ENCODE assay signal across 9 cellular contexts in genomic region chr10:105691811-105692210, GRCh38.
DNase-seq lines count a peak whose midpoint lies in the region; ATAC-seq, FAIRE-seq and TF ChIP-seq lines count a peak whose summit lies in the region.
"Had no signal": no experiment of that assay in that cellular context is flagged by ENCODE, and none has a peak within 500 bp of the region (broad histone marks: within the 10 kb centered on the region; RNA-seq: fewer than 3 reads in every experiment).

No MANE protein-coding gene starts in this region.

- peaks cover 10% of the 10 kb centered on the region in 2 experiments for H3K4me1 Mint-ChIP-seq in H9

- no peak overlapping the region for H3K56ac ChIP-seq in H9 (ENCODE audit: insufficient read length, low read depth, low read length)

- H2BK12ac ChIP-seq in H9 (ENCODE audit: insufficient read length, low read depth, low read length) (no peak overlapping the region), trophoblast cell (ENCODE audit: low read length) (no peak overlapping the region)

- H3K9me3 ChIP-seq in H9 (ENCODE audit: control insufficient read depth, low read depth, low read length) (no peaks in the 10 kb centered on the region), trophoblast cell (ENCODE audit: insufficient read depth, low read depth, low read length) (no peaks in the 10 kb centered on the region)

- no peak for FAIRE-seq in bronchial epithelial cell (lab: Jason Lieb, UNC)

- H3K4ac ChIP-seq in H9 (ENCODE audit: low read depth, low read length), result no peak overlapping the region
- no peak overlapping the region for H3K4ac ChIP-seq in trophoblast cell (ENCODE audit: low read depth, low read length)

- H2BK20ac ChIP-seq in H9 (ENCODE audit: low read depth, low read length, poor library complexity, severe bottlenecking), result no peak overlapping the region

- H3K23ac ChIP-seq in H9 (ENCODE audit: insufficient read length, low read depth, low read length) (no peak overlapping the region), trophoblast cell (ENCODE audit: low read length) (no peak overlapping the region)

- no peak overlapping the region for H4K91ac ChIP-seq in H9 (ENCODE audit: insufficient read length, low read depth, low read length)
- no peak overlapping the region for H4K91ac ChIP-seq in trophoblast cell (ENCODE audit: low read depth, low read length)

- no peak overlapping the region for H3K18ac ChIP-seq in H9 (ENCODE audit: insufficient read length, low read depth, low read length)
- H3K18ac ChIP-seq in trophoblast cell (ENCODE audit: low read length), result no peak overlapping the region

- H3T11ph ChIP-seq in H9 (ENCODE audit: low read length), result no peak overlapping the region

- H3K4me1 ChIP-seq in H9 (ENCODE audit: insufficient read depth, low read length) (peaks cover 3% of the 10 kb centered on the region; the same call in 1 of the 2 replicates), trophoblast cell (ENCODE audit: control insufficient read depth in 1 of 2, insufficient read depth in 2 of 2, low read length in 2 of 2) (no peaks in the 10 kb centered on the region)

- DNase-seq in H9 (no peak), NCI-H1930 (lab: John Stamatoyannopoulos, UW) (peak; percentile 16 to 31), bronchial epithelial cell (ENCODE audit: low read depth) (peak; percentile 59), pons (ENCODE audit: low spot score) (peak; percentile 23), NCI-H510A treated with DMSO at 0.1 percent for 48 hours (lab: John Stamatoyannopoulos, UW) (no peak), trophoblast cell (no peak)
- DNase-seq: stimulated activated CD4-positive, alpha-beta T cell treated with anti-CD3 and anti-CD28 coated beads, Interleukin-2, amount 100 ng/mL, for 48 hours; T-helper 1 cell had no signal

- H3K79me1 ChIP-seq in H9 (ENCODE audit: insufficient read depth, low read depth, low read length, poor library complexity, severe bottlenecking) (no peaks in the 10 kb centered on the region), trophoblast cell (ENCODE audit: low read length) (no peaks in the 10 kb centered on the region)

- H3K27ac ChIP-seq in H9 (ENCODE audit: insufficient read length, low read depth, low read length) (no peak overlapping the region), trophoblast cell (ENCODE audit: low read depth, low read length) (no peak overlapping the region)

- H3K27me3 ChIP-seq in H9 (ENCODE audit: insufficient read depth, low read length) (no peaks in the 10 kb centered on the region), bronchial epithelial cell (ENCODE audit: control insufficient read depth, insufficient read depth, low read length) (no peaks in the 10 kb centered on the region), trophoblast cell (ENCODE audit: insufficient read depth, low read length) (no peaks in the 10 kb centered on the region)

- no peak overlapping the region for H2BK5ac ChIP-seq in H9 (ENCODE audit: insufficient read length, low read length)
- no peak overlapping the region for H2BK5ac ChIP-seq in trophoblast cell (ENCODE audit: low read depth, low read length, poor library complexity)

- ATAC-seq in HG03354 (IDR thresholded peaks at IDR 0.05; ENCODE audit: poor library complexity, severe bottlenecking, unreplicated experiment), result no peak

- WGBS in H9 (ENCODE audit: extremely low coverage, insufficient read length, low lambda C conversion rate), result no CpG with 5 or more reads among the region's 1 CpG
- no CpG with 5 or more reads among the region's 1 CpG for WGBS in trophoblast cell (ENCODE audit: extremely low coverage, insufficient coverage, insufficient read length)

- H3K9me3 Mint-ChIP-seq in H9, result no peaks in the 10 kb centered on the region

- H2BK120ac ChIP-seq in H9 (ENCODE audit: low read depth, low read length, poor library complexity, severe bottlenecking) (no peak overlapping the region), trophoblast cell (ENCODE audit: insufficient read depth, low read length, poor library complexity) (no peak overlapping the region)

- H3K36me3 ChIP-seq in bronchial epithelial cell (ENCODE audit: control insufficient read depth, insufficient read depth, low read length) (no peaks in the 10 kb centered on the region), trophoblast cell (ENCODE audit: control insufficient read depth in 1 of 2, insufficient read depth in 2 of 2, low read length in 2 of 2) (no peaks in the 10 kb centered on the region)

- H3K14ac ChIP-seq in H9 (ENCODE audit: insufficient read depth, low read length), result no peak overlapping the region
- no peak overlapping the region for H3K14ac ChIP-seq in trophoblast cell (ENCODE audit: low read length)

- H4K8ac ChIP-seq in H9 (replicated peaks; ENCODE audit: insufficient read length, low read depth, low read length) (no peak overlapping the region), trophoblast cell (ENCODE audit: low read depth, low read length) (no peak overlapping the region)

- TF ChIP-seq CTCF in H9 (conservative IDR thresholded peaks at IDR 0.05) (peak; percentile 84), bronchial epithelial cell (IDR thresholded peaks at IDR 0.05; ENCODE audit: insufficient read depth, low read length, severe bottlenecking) (peak; percentile 47)

- H2AK5ac ChIP-seq in H9 (ENCODE audit: insufficient read length, low read length) (no peak overlapping the region), trophoblast cell (ENCODE audit: low read length) (no peak overlapping the region)

- no peak overlapping the region for H3K27ac Mint-ChIP-seq in H9

- H3K4me3 Mint-ChIP-seq in H9, result no peak overlapping the region

- H3K4me3 ChIP-seq in bronchial epithelial cell (ENCODE audit: low read depth, low read length) (no peak overlapping the region), trophoblast cell (ENCODE audit: low read depth, low read length) (no peak overlapping the region)

- no peak overlapping the region for H2AFZ ChIP-seq in H9 (ENCODE audit: low read length)
- no peak overlapping the region for H2AFZ ChIP-seq in trophoblast cell (ENCODE audit: insufficient read depth, low read length, poor library complexity)

- no peak overlapping the region for H2BK15ac ChIP-seq in H9 (ENCODE audit: low read depth, low read length)

- H4K5ac ChIP-seq in H9 (ENCODE audit: insufficient read length, low read depth, low read length), result no peak overlapping the region

- H4K12ac ChIP-seq in trophoblast cell (ENCODE audit: low read depth, low read length), result no peak overlapping the region

- H3K27me3 Mint-ChIP-seq in H9 (ENCODE audit: low read depth), result peaks cover 10% of the 10 kb centered on the region

- no peaks in the 10 kb centered on the region for H3K23me2 ChIP-seq in H9 (ENCODE audit: insufficient read length, low read depth, low read length, poor library complexity, severe bottlenecking)

- H3K79me2 ChIP-seq in H9 (ENCODE audit: insufficient read depth, low read length) (no peaks in the 10 kb centered on the region), trophoblast cell (ENCODE audit: control insufficient read depth, insufficient read depth, low read length, poor library complexity) (no peaks in the 10 kb centered on the region)

- no peak overlapping the region for H3K9ac ChIP-seq in H9 (ENCODE audit: extremely low read depth, insufficient read length, low read length)
- H3K9ac ChIP-seq in trophoblast cell (ENCODE audit: low read length), result no peak overlapping the region

- H4K20me1 ChIP-seq in H9 (ENCODE audit: control insufficient read depth, insufficient read depth, insufficient read length), result no peaks in the 10 kb centered on the region

- H3K4me2 ChIP-seq in H9 (ENCODE audit: insufficient read depth, insufficient read length, low read length), result no peak overlapping the region
- H3K4me2 ChIP-seq in trophoblast cell (ENCODE audit: low read length), result no peak overlapping the region

- no peaks in the 10 kb centered on the region for H3K36me3 Mint-ChIP-seq in H9 (ENCODE audit: insufficient read depth in 1 of 3, low read depth in 3 of 3)

Comparison
In these comparisons a context has a peak if more than half of its experiments do, and no peak if none do; other contexts are left out.
1. DNase-seq: peak in NCI-H1930 (2 of 2), bronchial epithelial cell (single experiment) and pons (single experiment); none in H9 (single experiment), NCI-H510A treated with DMSO at 0.1 percent for 48 hours (single experiment) and trophoblast cell (0 of 2).